ENCODE assay signal across 29 cellular contexts in genomic region chr1:50195205-50195604, GRCh38.
"Had no signal": no experiment of that assay in that cellular context is flagged by ENCODE, and none has a peak within 500 bp of the region (broad histone marks: within the 10 kb centered on the region; RNA-seq: fewer than 3 reads in every experiment).

No MANE protein-coding gene starts in this region.

- ATAC-seq: activated naive CD4-positive, alpha-beta T cell treated with anti-CD3 and anti-CD28 coated beads, Interleukin-2, amount 50 U/mL, for 72 hours; activated T-cell treated with anti-CD3 and anti-CD28 coated beads, Interleukin-2, amount 50 U/mL, for 72 hours; foreskin keratinocyte; gastrocnemius medialis; T-helper 17 cell had no signal

- H3K4me3 ChIP-seq: ascending aorta, breast epithelium, cardiac muscle cell, colonic mucosa, esophagus muscularis mucosa, gastrocnemius medialis had no signal

- H3K4me1 ChIP-seq: ascending aorta, breast epithelium, colonic mucosa, esophagus muscularis mucosa, foreskin keratinocyte, gastrocnemius medialis had no signal

- H3K9me3 Mint-ChIP-seq: activated CD4-positive, alpha-beta memory T cell treated with anti-CD3 and anti-CD28 coated beads, Interleukin-2, amount 10 ng/mL, durations not matched to agents 7 days and 5 days; activated CD4-positive, alpha-beta T cell treated with anti-CD3 and anti-CD28 coated beads, Interleukin-2, amount 10 ng/mL, durations not matched to agents 7 days and 5 days; activated naive CD4-positive, alpha-beta T cell treated with anti-CD3 and anti-CD28 coated beads, Interleukin-2, amount 10 ng/mL, durations not matched to agents 7 days and 5 days; activated naive CD4-positive, alpha-beta T cell treated with anti-CD3 and anti-CD28 coated beads, Interleukin-2, amount 50 U/mL, for 72 hours; activated naive CD8-positive, alpha-beta T cell treated with anti-CD3 and anti-CD28 coated beads, Interleukin-2, amount 10 ng/mL, durations not matched to agents 7 days and 5 days; activated T-cell treated with anti-CD3 and anti-CD28 coated beads, Interleukin-2, amount 50 U/mL, for 24 hours; activated T-cell treated with anti-CD3 and anti-CD28 coated beads, Interleukin-2, amount 50 U/mL, for 72 hours; brain; T-helper 2 cell treated with Interferon-gamma antibody and Interleukin-4, amounts not matched to agents 5 μg/mL and 100 μg/mL, for 36 hours had no signal

- H3K36me3 ChIP-seq: ascending aorta, breast epithelium, cardiac muscle cell, colonic mucosa, esophagus muscularis mucosa, gastrocnemius medialis had no signal

- H3K27me3 ChIP-seq: ascending aorta, cardiac muscle cell, colonic mucosa, foreskin keratinocyte, gastrocnemius medialis had no signal

- DNase-seq: activated CD4-positive, alpha-beta memory T cell treated with anti-CD3 and anti-CD28 coated beads, Interleukin-2, amount 10 ng/mL, durations not matched to agents 7 days and 5 days; activated CD4-positive, alpha-beta T cell treated with anti-CD3 and anti-CD28 coated beads for 1 hour; activated CD4-positive, alpha-beta T cell treated with anti-CD3 and anti-CD28 coated beads for 4 hours; activated CD4-positive, alpha-beta T cell treated with anti-CD3 and anti-CD28 coated beads, Interleukin-2, amount 10 ng/mL, durations not matched to agents 7 days and 5 days; activated CD4-positive, alpha-beta T cell treated with anti-CD3 and anti-CD28 coated beads, Interleukin-2, amount 50 U/mL, for 4 hours; activated CD8-positive, alpha-beta memory T cell treated with anti-CD3 and anti-CD28 coated beads, Interleukin-2, amount 50 U/mL, for 48 hours; activated gamma-delta T cell; activated naive CD4-positive, alpha-beta T cell; activated naive CD4-positive, alpha-beta T cell treated with anti-CD3 and anti-CD28 coated beads, Interleukin-2, amount 10 ng/mL, durations not matched to agents 7 days and 5 days; activated naive CD8-positive, alpha-beta T cell treated with anti-CD3 and anti-CD28 coated beads, Interleukin-2, amount 10 ng/mL, durations not matched to agents 7 days and 5 days; activated T-cell treated with anti-CD3 and anti-CD28 coated beads for 4 hours; activated T-cell treated with anti-CD3 and anti-CD28 coated beads, Interleukin-2, amount 50 U/mL, for 24 hours; activated T-cell treated with anti-CD3 and anti-CD28 coated beads, Interleukin-2, amount 50 U/mL, for 72 hours; central memory CD4-positive, alpha-beta T cell; cerebellar nuclear complex; colonic mucosa; effector CD8-positive, alpha-beta T cell; foreskin keratinocyte; gastrocnemius medialis; T-helper 1 cell; T-helper 17 cell; T1000 had no signal

- H3K27ac ChIP-seq: ascending aorta, breast epithelium, cardiac muscle cell, colonic mucosa, esophagus muscularis mucosa, foreskin keratinocyte, gastrocnemius medialis had no signal

- H3K9me3 ChIP-seq: ascending aorta, breast epithelium, colonic mucosa, esophagus muscularis mucosa, gastrocnemius medialis had no signal

- H3K27ac Mint-ChIP-seq: activated CD4-positive, alpha-beta memory T cell treated with anti-CD3 and anti-CD28 coated beads, Interleukin-2, amount 10 ng/mL, durations not matched to agents 7 days and 5 days; activated CD4-positive, alpha-beta T cell treated with anti-CD3 and anti-CD28 coated beads, Interleukin-2, amount 10 ng/mL, durations not matched to agents 7 days and 5 days; activated naive CD4-positive, alpha-beta T cell treated with anti-CD3 and anti-CD28 coated beads, Interleukin-2, amount 10 ng/mL, durations not matched to agents 7 days and 5 days; activated naive CD4-positive, alpha-beta T cell treated with anti-CD3 and anti-CD28 coated beads, Interleukin-2, amount 50 U/mL, for 72 hours; activated naive CD8-positive, alpha-beta T cell treated with anti-CD3 and anti-CD28 coated beads, Interleukin-2, amount 10 ng/mL, durations not matched to agents 7 days and 5 days; activated T-cell treated with anti-CD3 and anti-CD28 coated beads, Interleukin-2, amount 50 U/mL, for 24 hours; activated T-cell treated with anti-CD3 and anti-CD28 coated beads, Interleukin-2, amount 50 U/mL, for 72 hours; T-helper 17 cell; T-helper 2 cell treated with Interferon-gamma antibody and Interleukin-4, amounts not matched to agents 5 μg/mL and 100 μg/mL, for 36 hours had no signal

- H3K27me3 Mint-ChIP-seq: activated CD4-positive, alpha-beta memory T cell treated with anti-CD3 and anti-CD28 coated beads, Interleukin-2, amount 10 ng/mL, durations not matched to agents 7 days and 5 days; activated naive CD4-positive, alpha-beta T cell treated with anti-CD3 and anti-CD28 coated beads, Interleukin-2, amount 10 ng/mL, durations not matched to agents 7 days and 5 days; activated naive CD8-positive, alpha-beta T cell treated with anti-CD3 and anti-CD28 coated beads, Interleukin-2, amount 10 ng/mL, durations not matched to agents 7 days and 5 days; brain had no signal

- H3K4me1 Mint-ChIP-seq: activated CD4-positive, alpha-beta memory T cell treated with anti-CD3 and anti-CD28 coated beads, Interleukin-2, amount 10 ng/mL, durations not matched to agents 7 days and 5 days; activated CD4-positive, alpha-beta T cell treated with anti-CD3 and anti-CD28 coated beads, Interleukin-2, amount 10 ng/mL, durations not matched to agents 7 days and 5 days; activated naive CD4-positive, alpha-beta T cell treated with anti-CD3 and anti-CD28 coated beads, Interleukin-2, amount 10 ng/mL, durations not matched to agents 7 days and 5 days; activated naive CD8-positive, alpha-beta T cell treated with anti-CD3 and anti-CD28 coated beads, Interleukin-2, amount 10 ng/mL, durations not matched to agents 7 days and 5 days; T-helper 17 cell had no signal

- H3K36me3 Mint-ChIP-seq: activated naive CD4-positive, alpha-beta T cell treated with anti-CD3 and anti-CD28 coated beads, Interleukin-2, amount 10 ng/mL, durations not matched to agents 7 days and 5 days; activated naive CD4-positive, alpha-beta T cell treated with anti-CD3 and anti-CD28 coated beads, Interleukin-2, amount 50 U/mL, for 72 hours; activated naive CD8-positive, alpha-beta T cell treated with anti-CD3 and anti-CD28 coated beads, Interleukin-2, amount 10 ng/mL, durations not matched to agents 7 days and 5 days had no signal

- H3K4me3 Mint-ChIP-seq: activated CD4-positive, alpha-beta memory T cell treated with anti-CD3 and anti-CD28 coated beads, Interleukin-2, amount 10 ng/mL, durations not matched to agents 7 days and 5 days; activated CD4-positive, alpha-beta T cell treated with anti-CD3 and anti-CD28 coated beads, Interleukin-2, amount 10 ng/mL, durations not matched to agents 7 days and 5 days; activated naive CD4-positive, alpha-beta T cell treated with anti-CD3 and anti-CD28 coated beads, Interleukin-2, amount 10 ng/mL, durations not matched to agents 7 days and 5 days; activated naive CD8-positive, alpha-beta T cell treated with anti-CD3 and anti-CD28 coated beads, Interleukin-2, amount 10 ng/mL, durations not matched to agents 7 days and 5 days; activated T-cell treated with anti-CD3 and anti-CD28 coated beads, Interleukin-2, amount 50 U/mL, for 24 hours; activated T-cell treated with anti-CD3 and anti-CD28 coated beads, Interleukin-2, amount 50 U/mL, for 72 hours; brain; T-helper 17 cell; T-helper 2 cell treated with Interferon-gamma antibody and Interleukin-4, amounts not matched to agents 5 μg/mL and 100 μg/mL, for 36 hours had no signal
